Comparison of ENCODE assay signal across 8 cellular contexts in genomic region chr1:103106426-103107321, GRCh38. TPM values are rescaled to one million over a fixed set of nuclear protein-coding genes. Genes with fewer than 3 reads are reported as not detected.
DNase-seq lines count a peak whose midpoint lies in the region; ATAC-seq, FAIRE-seq and TF ChIP-seq lines count a peak whose summit lies in the region.

No MANE protein-coding gene starts in this region.

- H3K27me3 ChIP-seq in OCI-LY1 (ENCODE audit: insufficient read depth, low read length) (no peaks in the 10 kb centered on the region), endodermal cell (ENCODE audit: control insufficient read depth, insufficient read depth, low read length, poor library complexity, severe bottlenecking) (peaks cover 22% of the 10 kb centered on the region), mesenchymal stem cell (ENCODE audit: control insufficient read depth in 1 of 2, insufficient read depth in 1 of 2, low read length in 2 of 2) (no peaks in the 10 kb centered on the region)

- no peak overlapping the region for H3K23ac ChIP-seq in mesenchymal stem cell (ENCODE audit: low read length in 2 of 2)

- H2AFZ ChIP-seq in OCI-LY1 (ENCODE audit: low read length) (no peak overlapping the region), mesenchymal stem cell (ENCODE audit: low read depth, low read length) (no peak overlapping the region)

- no peaks in the 10 kb centered on the region for H3K36me3 ChIP-seq in OCI-LY1 (ENCODE audit: insufficient read depth, low read length)
- no peaks in the 10 kb centered on the region for H3K36me3 ChIP-seq in endodermal cell (ENCODE audit: control insufficient read depth, insufficient read depth, low read length)
- no peaks in the 10 kb centered on the region for H3K36me3 ChIP-seq in mesenchymal stem cell (ENCODE audit: control insufficient read depth in 1 of 2, insufficient read depth in 2 of 2, low read depth in 1 of 2, low read length in 2 of 2)

- TF ChIP-seq CTCF in OCI-LY1 (IDR thresholded peaks at IDR 0.05; ENCODE audit: low read length) (peak; percentile 52; the same call in 1 of the 2 replicates), endodermal cell (conservative IDR thresholded peaks at IDR 0.05) (peak; percentile 77)

- H3K9me3 ChIP-seq in OCI-LY1 (ENCODE audit: low read length): no peaks in the 10 kb centered on the region
- no peaks in the 10 kb centered on the region for H3K9me3 ChIP-seq in endodermal cell (ENCODE audit: control insufficient read depth, low read length)
- H3K9me3 ChIP-seq in mesenchymal stem cell (ENCODE audit: control insufficient read depth, low read length): no peaks in the 10 kb centered on the region

- H3K36me3 Mint-ChIP-seq in endodermal cell (ENCODE audit: low read depth): no peaks in the 10 kb centered on the region
- no peaks in the 10 kb centered on the region for H3K36me3 Mint-ChIP-seq in activated T-helper 1 cell treated with anti-CD3 and anti-CD28 coated beads, Interleukin-12 subunit alpha, Interleukin-12 subunit beta, Interleukin-2, Interleukin-4 antibody, amounts not matched to agents 30 ng/mL and 10 ng/mL and 1 ng/mL, durations not matched to agents 14 hours and 24 hours and 36 hours (ENCODE audit: low read depth)

- H3K4me3 ChIP-seq in OCI-LY1 (ENCODE audit: low read depth, low read length, poor library complexity, severe bottlenecking) (no peak overlapping the region), endodermal cell (ENCODE audit: low read length) (peak overlapping the region; percentile 80), mesenchymal stem cell (ENCODE audit: insufficient read depth in 1 of 2, low read depth in 1 of 2, low read length in 2 of 2) (peak overlapping the region; percentile 77 to 78)

- DNase-seq in DMS79 (lab: John Stamatoyannopoulos, UW): peak; percentile 1
- DNase-seq in endodermal cell: peak; percentile 83
- peak; percentile 64 for DNase-seq in mesenchymal stem cell
- peak; percentile 72 for DNase-seq in urothelium cell line (ENCODE audit: low spot score)
- DNase-seq in activated T-helper 1 cell treated with anti-CD3 and anti-CD28 coated beads, Interleukin-12 subunit alpha, Interleukin-12 subunit beta, Interleukin-2, Interleukin-4 antibody, amounts not matched to agents 30 ng/mL and 10 ng/mL and 1 ng/mL, durations not matched to agents 14 hours and 24 hours and 36 hours (ENCODE audit: low spot score): no peak

- peak overlapping the region; percentile 86 for H2AK5ac ChIP-seq in mesenchymal stem cell (ENCODE audit: low read length, severe bottlenecking)

- no peak overlapping the region for H3K4ac ChIP-seq in mesenchymal stem cell (ENCODE audit: low read depth in 1 of 2, low read length in 2 of 2)

- H3K27ac ChIP-seq in OCI-LY1 (ENCODE audit: low read depth, low read length, poor library complexity, severe bottlenecking): no peak overlapping the region
- H3K27ac ChIP-seq in endodermal cell (ENCODE audit: low read depth, low read length): no peak overlapping the region
- H3K27ac ChIP-seq in mesenchymal stem cell (ENCODE audit: low read length, poor library complexity, severe bottlenecking): peak overlapping the region; percentile 98

- H3K9me3 Mint-ChIP-seq in endodermal cell: no peaks in the 10 kb centered on the region
- no peaks in the 10 kb centered on the region for H3K9me3 Mint-ChIP-seq in activated T-helper 1 cell treated with anti-CD3 and anti-CD28 coated beads, Interleukin-12 subunit alpha, Interleukin-12 subunit beta, Interleukin-2, Interleukin-4 antibody, amounts not matched to agents 30 ng/mL and 10 ng/mL and 1 ng/mL, durations not matched to agents 14 hours and 24 hours and 36 hours

- peak; percentile 20 for FAIRE-seq in urothelium cell line (lab: Jason Lieb, UNC)

- WGBS in endodermal cell (ENCODE audit: insufficient coverage in 1 of 2, insufficient read length in 1 of 2), 2 experiments: 0 to 1% methylated on average over 4 to 21 of the region's 22 CpGs
- under 1% methylated on average over 17 of the region's 22 CpGs for WGBS in mesenchymal stem cell

- peaks cover 23% of the 10 kb centered on the region for H3K4me1 Mint-ChIP-seq in endodermal cell
- no peaks in the 10 kb centered on the region for H3K4me1 Mint-ChIP-seq in activated T-helper 1 cell treated with anti-CD3 and anti-CD28 coated beads, Interleukin-12 subunit alpha, Interleukin-12 subunit beta, Interleukin-2, Interleukin-4 antibody, amounts not matched to agents 30 ng/mL and 10 ng/mL and 1 ng/mL, durations not matched to agents 14 hours and 24 hours and 36 hours (ENCODE audit: low read depth)

- H3K4me1 ChIP-seq in OCI-LY1 (ENCODE audit: insufficient read depth, low read length, severe bottlenecking): no peaks in the 10 kb centered on the region
- H3K4me1 ChIP-seq in endodermal cell (ENCODE audit: control insufficient read depth, insufficient read depth, low read length): peaks cover 5% of the 10 kb centered on the region
- no peaks in the 10 kb centered on the region for H3K4me1 ChIP-seq in mesenchymal stem cell (ENCODE audit: control insufficient read depth, insufficient read depth, low read depth, low read length)

- no peak overlapping the region for H3K27ac Mint-ChIP-seq in endodermal cell
- no peak overlapping the region for H3K27ac Mint-ChIP-seq in activated T-helper 1 cell treated with anti-CD3 and anti-CD28 coated beads, Interleukin-12 subunit alpha, Interleukin-12 subunit beta, Interleukin-2, Interleukin-4 antibody, amounts not matched to agents 30 ng/mL and 10 ng/mL and 1 ng/mL, durations not matched to agents 14 hours and 24 hours and 36 hours

- H4K91ac ChIP-seq in mesenchymal stem cell (ENCODE audit: low read length): no peak overlapping the region

- no peaks in the 10 kb centered on the region for H3K9me2 ChIP-seq in OCI-LY1 (ENCODE audit: low read depth, low read length)

- H2BK120ac ChIP-seq in mesenchymal stem cell (ENCODE audit: low read depth, low read length): no peak overlapping the region

- intact Hi-C loops in activated T-helper 1 cell treated with anti-CD3 and anti-CD28 coated beads, Interleukin-12 subunit alpha, Interleukin-12 subunit beta, Interleukin-2, Interleukin-4 antibody, amounts not matched to agents 30 ng/mL and 10 ng/mL and 1 ng/mL, durations not matched to agents 14 hours and 24 hours and 36 hours (cut with micrococcal nuclease): loop anchor here (1.0 to 2.0 kb wide), 2 partner anchors 355 to 408 kb away; no protein-coding TSS in a partner anchor

- ATAC-seq in GM19395 (IDR thresholded peaks at IDR 0.05; ENCODE audit: unreplicated experiment) (peak; percentile 87), HG03439 (IDR thresholded peaks at IDR 0.05; ENCODE audit: unreplicated experiment) (peak; percentile 73)

- H4K20me1 ChIP-seq in OCI-LY1 (ENCODE audit: insufficient read depth, low read length): no peaks in the 10 kb centered on the region

- H3K4me3 Mint-ChIP-seq in endodermal cell: peak overlapping the region; percentile 75
- H3K4me3 Mint-ChIP-seq in activated T-helper 1 cell treated with anti-CD3 and anti-CD28 coated beads, Interleukin-12 subunit alpha, Interleukin-12 subunit beta, Interleukin-2, Interleukin-4 antibody, amounts not matched to agents 30 ng/mL and 10 ng/mL and 1 ng/mL, durations not matched to agents 14 hours and 24 hours and 36 hours: no peak overlapping the region

- H2BK5ac ChIP-seq in mesenchymal stem cell (ENCODE audit: low read depth, low read length, poor library complexity, severe bottlenecking): peak overlapping the region; percentile 91

- no peak overlapping the region for H3K4me2 ChIP-seq in OCI-LY1 (ENCODE audit: low read length)
- peak overlapping the region; percentile 73 for H3K4me2 ChIP-seq in mesenchymal stem cell (ENCODE audit: low read length, poor library complexity, severe bottlenecking)

- H3K79me2 ChIP-seq in OCI-LY1 (ENCODE audit: insufficient read depth, low read length): no peaks in the 10 kb centered on the region

- peak overlapping the region in 1 of 2 experiments; percentile 43 for H3K18ac ChIP-seq in mesenchymal stem cell (ENCODE audit: low read depth in 1 of 2, low read length in 2 of 2)

- peaks cover 29% of the 10 kb centered on the region for H3K27me3 Mint-ChIP-seq in endodermal cell (ENCODE audit: insufficient read depth)
- H3K27me3 Mint-ChIP-seq in activated T-helper 1 cell treated with anti-CD3 and anti-CD28 coated beads, Interleukin-12 subunit alpha, Interleukin-12 subunit beta, Interleukin-2, Interleukin-4 antibody, amounts not matched to agents 30 ng/mL and 10 ng/mL and 1 ng/mL, durations not matched to agents 14 hours and 24 hours and 36 hours (ENCODE audit: insufficient read depth): peaks cover 24% of the 10 kb centered on the region

- no peaks in the 10 kb centered on the region for H3K79me1 ChIP-seq in mesenchymal stem cell (replicated peaks; ENCODE audit: low read length, poor library complexity, severe bottlenecking)

- no peaks in the 10 kb centered on the region for H3F3A ChIP-seq in OCI-LY1 (ENCODE audit: insufficient read depth, low read length)

- H3K9ac ChIP-seq in OCI-LY1 (ENCODE audit: low read length): no peak overlapping the region
- H3K9ac ChIP-seq in endodermal cell (ENCODE audit: extremely low read depth, low read length, poor library complexity, severe bottlenecking): no peak overlapping the region
- H3K9ac ChIP-seq in mesenchymal stem cell (ENCODE audit: low read length): peak overlapping the region; percentile 69

- H3K14ac ChIP-seq in mesenchymal stem cell (ENCODE audit: low read length in 2 of 2): no peak overlapping the region

- no peak overlapping the region for H4K8ac ChIP-seq in mesenchymal stem cell (ENCODE audit: low read length)

- H2BK15ac ChIP-seq in mesenchymal stem cell (ENCODE audit: low read depth, poor library complexity, severe bottlenecking): no peak overlapping the region

- H2BK12ac ChIP-seq in mesenchymal stem cell (ENCODE audit: low read length in 2 of 2): peak overlapping the region in 1 of 2 experiments; percentile 39

RNA-seq across cellular contexts. Expression of gene COL11A1, which starts 1.6 kb away (rescaled TPM):
- total RNA-seq in endodermal cell: 10 to 100 TPM in 1 of 2 donors, 1 to 10 TPM in 1; 6.7 to 27.5 TPM
- 41.6 TPM for polyA plus RNA-seq in endodermal cell (2013, experiment 1 of 2)
- 38.6 TPM for polyA plus RNA-seq in endodermal cell (2013, experiment 2 of 2)
- 75.5 TPM for polyA plus RNA-seq in mesenchymal stem cell (2013, experiment 1 of 2)
- 76.6 TPM for polyA plus RNA-seq in mesenchymal stem cell (2013, experiment 2 of 2)
- not detected in 2 replicates for total RNA-seq in activated T-helper 1 cell treated with anti-CD3 and anti-CD28 coated beads, Interleukin-12 subunit alpha, Interleukin-12 subunit beta, Interleukin-2, Interleukin-4 antibody, amounts not matched to agents 30 ng/mL and 10 ng/mL and 1 ng/mL, durations not matched to agents 14 hours and 24 hours and 36 hours
